23 cellular contexts compared by ENCODE assay signal in genomic region chr11:126495281-126495680, GRCh38.
"Had no signal": no experiment of that assay in that cellular context is flagged by ENCODE, and none has a peak within 500 bp of the region (broad histone marks: within the 10 kb centered on the region; RNA-seq: fewer than 3 reads in every experiment).

No MANE protein-coding gene starts in this region.

- H3K9me3 Mint-ChIP-seq: activated B cell treated with CpG ODN at 0.5 μM for 24 hours; activated T-cell treated with anti-CD3 and anti-CD28 coated beads, Interleukin-2, amount 50 U/mL, for 4 hours; activated T-helper 2 cell treated with anti-CD3 and anti-CD28 coated beads, Interferon-gamma antibody, Interleukin-2, Interleukin-4, amounts not matched to agents 10 μg/mL and 5 μg/mL and 100 μg/mL, durations not matched to agents 14 hours and 24 hours and 36 hours; effector memory CD8-positive, alpha-beta T cell; stimulated activated effector memory CD8-positive, alpha-beta T cell treated with anti-CD3 and anti-CD28 coated beads, Interleukin-12 subunit alpha, Interleukin-12 subunit beta, amount 100 ng/mL, for 72 hours had no signal

- DNase-seq: activated B cell treated with CpG ODN at 0.5 μM for 24 hours; activated CD4-positive, alpha-beta T cell treated with anti-CD3 and anti-CD28 coated beads for 36 hours; activated CD4-positive, alpha-beta T cell treated with anti-CD3 and anti-CD28 coated beads, Interleukin-2, amount 50 U/mL, for 4 hours; activated CD8-positive, alpha-beta memory T cell treated with anti-CD3 and anti-CD28 coated beads for 24 hours; activated CD8-positive, alpha-beta memory T cell treated with anti-CD3 and anti-CD28 coated beads, Interleukin-2, amount 50 U/mL, for 48 hours; activated naive CD4-positive, alpha-beta T cell; activated T-cell treated with anti-CD3 and anti-CD28 coated beads, Interleukin-2, amount 50 U/mL, for 4 hours; adrenal gland; colonic mucosa; effector memory CD8-positive, alpha-beta T cell; hypothalamus; left ventricle myocardium superior; mucosa of descending colon; right cardiac atrium; small intestine; stimulated activated CD4-positive, alpha-beta T cell treated with anti-CD3 and anti-CD28 coated beads, Interleukin-2, amount 100 ng/mL, for 24 hours; T-helper 1 cell; T-helper 9 cell; trophoblast cell had no signal

- H3K36me3 Mint-ChIP-seq: activated naive CD8-positive, alpha-beta T cell; stimulated activated effector memory CD8-positive, alpha-beta T cell treated with anti-CD3 and anti-CD28 coated beads, Interleukin-12 subunit alpha, Interleukin-12 subunit beta, amount 100 ng/mL, for 72 hours had no signal

- ATAC-seq: activated CD4-positive, alpha-beta T cell treated with anti-CD3 and anti-CD28 coated beads for 36 hours; activated T-cell treated with anti-CD3 and anti-CD28 coated beads, Interleukin-2, amount 50 U/mL, for 4 hours; effector memory CD8-positive, alpha-beta T cell; left ventricle myocardium superior; mucosa of descending colon; psoas muscle; right cardiac atrium; stimulated activated effector memory CD8-positive, alpha-beta T cell treated with anti-CD3 and anti-CD28 coated beads, Interleukin-12 subunit alpha, Interleukin-12 subunit beta, amount 100 ng/mL, for 72 hours had no signal

- H3K27ac Mint-ChIP-seq: activated B cell treated with CpG ODN at 0.5 μM for 24 hours; activated CD4-positive, alpha-beta T cell treated with anti-CD3 and anti-CD28 coated beads for 36 hours; activated naive CD8-positive, alpha-beta T cell; activated T-helper 2 cell treated with anti-CD3 and anti-CD28 coated beads, Interferon-gamma antibody, Interleukin-2, Interleukin-4, amounts not matched to agents 10 μg/mL and 5 μg/mL and 100 μg/mL, durations not matched to agents 14 hours and 24 hours and 36 hours; effector memory CD8-positive, alpha-beta T cell; stimulated activated effector memory CD8-positive, alpha-beta T cell treated with anti-CD3 and anti-CD28 coated beads, Interleukin-12 subunit alpha, Interleukin-12 subunit beta, amount 100 ng/mL, for 72 hours had no signal

- H3K4me1 Mint-ChIP-seq: activated B cell treated with CpG ODN at 0.5 μM for 24 hours; activated CD4-positive, alpha-beta T cell treated with anti-CD3 and anti-CD28 coated beads for 36 hours; stimulated activated effector memory CD8-positive, alpha-beta T cell treated with anti-CD3 and anti-CD28 coated beads, Interleukin-12 subunit alpha, Interleukin-12 subunit beta, amount 100 ng/mL, for 72 hours had no signal

- H3K4me3 Mint-ChIP-seq: activated B cell treated with CpG ODN at 0.5 μM for 24 hours; activated CD4-positive, alpha-beta T cell treated with anti-CD3 and anti-CD28 coated beads for 36 hours; activated naive CD8-positive, alpha-beta T cell; activated T-cell treated with anti-CD3 and anti-CD28 coated beads, Interleukin-2, amount 50 U/mL, for 4 hours; effector memory CD8-positive, alpha-beta T cell; stimulated activated effector memory CD8-positive, alpha-beta T cell treated with anti-CD3 and anti-CD28 coated beads, Interleukin-12 subunit alpha, Interleukin-12 subunit beta, amount 100 ng/mL, for 72 hours had no signal
